Comparison of ENCODE assay signal across 8 cellular contexts in the genomic region with DNA sequence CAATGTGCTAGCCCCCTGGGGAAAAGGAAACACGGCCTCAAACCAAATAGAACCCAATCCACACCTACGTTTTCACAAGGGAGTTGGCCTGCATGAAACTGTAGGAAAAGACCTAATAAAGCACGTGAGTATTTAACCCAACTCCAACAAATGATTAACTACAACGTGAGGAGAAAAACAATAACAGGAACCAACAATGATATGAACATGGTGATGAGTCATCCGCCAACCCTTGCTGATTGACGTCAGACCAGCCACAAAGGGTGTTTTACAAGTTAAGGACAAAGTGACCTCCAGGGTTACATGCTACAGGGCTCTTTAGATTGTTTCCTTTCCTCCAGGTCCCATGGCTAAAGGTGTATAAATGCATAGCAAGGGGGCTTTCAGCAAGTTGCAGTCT.
DNase-seq lines count a peak whose midpoint lies in the region; ATAC-seq and TF ChIP-seq lines count a peak whose summit lies in the region.

No MANE protein-coding gene starts in this region.

- H4K8ac ChIP-seq in H9 (replicated peaks; ENCODE audit: insufficient read length, low read depth, low read length): no peak overlapping the region

- no peaks in the 10 kb centered on the region for H3K27me3 ChIP-seq in GM23248 (replicated peaks; ENCODE audit: insufficient read depth)
- H3K27me3 ChIP-seq in OCI-LY3 (ENCODE audit: low read depth, low read length): peaks cover 4% of the 10 kb centered on the region; the same call in 1 of the 2 replicates
- H3K27me3 ChIP-seq in brain microvascular endothelial cell (replicated peaks): no peaks in the 10 kb centered on the region
- H3K27me3 ChIP-seq in upper lobe of left lung: no peaks in the 10 kb centered on the region
- no peaks in the 10 kb centered on the region for H3K27me3 ChIP-seq in H9 (ENCODE audit: insufficient read depth, low read length)

- H4K20me1 ChIP-seq in GM23248 (ENCODE audit: insufficient read depth): no peaks in the 10 kb centered on the region
- no peaks in the 10 kb centered on the region for H4K20me1 ChIP-seq in OCI-LY3 (ENCODE audit: insufficient read depth, low read length)
- no peaks in the 10 kb centered on the region for H4K20me1 ChIP-seq in H9 (ENCODE audit: control insufficient read depth, insufficient read depth, insufficient read length)

- peak overlapping the region; percentile 44 for H3K27ac ChIP-seq in GM23248
- H3K27ac ChIP-seq in OCI-LY3 (ENCODE audit: low read length): no peak overlapping the region
- peak overlapping the region; percentile 92 for H3K27ac ChIP-seq in brain microvascular endothelial cell
- H3K27ac ChIP-seq in upper lobe of left lung: peak overlapping the region in 3 of 4 donors; percentile 33 to 79 (median 69)
- H3K27ac ChIP-seq in H9 (ENCODE audit: insufficient read length, low read depth, low read length): no peak overlapping the region

- H3T11ph ChIP-seq in H9 (ENCODE audit: low read length): no peak overlapping the region

- H3K4me3 ChIP-seq in GM23248: no peak overlapping the region
- H3K4me3 ChIP-seq in OCI-LY3 (ENCODE audit: low read length): no peak overlapping the region
- H3K4me3 ChIP-seq in brain microvascular endothelial cell (ENCODE audit: low read depth, low read length): no peak overlapping the region
- H3K4me3 ChIP-seq in upper lobe of left lung: no peak overlapping the region

- 49 to 50% methylated on average over 6 of the region's 6 CpGs for WGBS in GM23248 (ENCODE audit: low coverage in 1 of 2, low lambda C conversion rate in 2 of 2, missing lambda C conversion rate in 2 of 2), 2 experiments
- WGBS in upper lobe of left lung, 2 donors: 36 to 39% methylated on average over 6 of the region's 6 CpGs
- WGBS in H9 (ENCODE audit: extremely low coverage, insufficient read length, low lambda C conversion rate): no CpG with 5 or more reads among the region's 6 CpGs

- H3K9me3 ChIP-seq in GM23248 (ENCODE audit: low read depth) (no peaks in the 10 kb centered on the region), OCI-LY3 (ENCODE audit: insufficient read depth, low read length) (no peaks in the 10 kb centered on the region), upper lobe of left lung (peaks cover 0 to 5% (median 0%) of the 10 kb centered on the region in 4 donors), H9 (ENCODE audit: control insufficient read depth, low read depth, low read length) (no peaks in the 10 kb centered on the region)

- in situ Hi-C loops in GM23248 (cut with MboI): no loop called here
- in situ Hi-C loops in brain microvascular endothelial cell (cut with HindIII; ENCODE audit: low pct_ligation_motif_present, low sequenced_read_pairs): no loop called here

- H3K9me2 ChIP-seq in GM23248 (ENCODE audit: insufficient read depth): no peaks in the 10 kb centered on the region

- no peak overlapping the region for H3K14ac ChIP-seq in H9 (ENCODE audit: insufficient read depth, low read length)

- no peak overlapping the region for H3K18ac ChIP-seq in H9 (ENCODE audit: insufficient read length, low read depth, low read length)

- ATAC-seq in left lobe of liver: peak; percentile 55
- peak; percentile 41 to 63 for ATAC-seq in upper lobe of left lung (ENCODE audit: low FRiP score in 2 of 2)

- H3K79me2 ChIP-seq in GM23248 (ENCODE audit: insufficient read depth): no peaks in the 10 kb centered on the region
- H3K79me2 ChIP-seq in OCI-LY3 (ENCODE audit: low read length): no peaks in the 10 kb centered on the region
- no peaks in the 10 kb centered on the region for H3K79me2 ChIP-seq in H9 (ENCODE audit: insufficient read depth, low read length)

- H3K36me3 ChIP-seq in GM23248 (ENCODE audit: low read depth) (no peaks in the 10 kb centered on the region), OCI-LY3 (replicated peaks; ENCODE audit: low read depth, low read length) (no peaks in the 10 kb centered on the region), brain microvascular endothelial cell (replicated peaks) (no peaks in the 10 kb centered on the region), upper lobe of left lung (no peaks in the 10 kb centered on the region)

- H2BK120ac ChIP-seq in H9 (ENCODE audit: low read depth, low read length, poor library complexity, severe bottlenecking): no peak overlapping the region

- H3K23me2 ChIP-seq in H9 (ENCODE audit: insufficient read length, low read depth, low read length, poor library complexity, severe bottlenecking): no peaks in the 10 kb centered on the region

- H3K4me1 Mint-ChIP-seq in H9: peaks cover 8 to 13% of the 10 kb centered on the region in 2 experiments

- H3K4me1 ChIP-seq in GM23248 (ENCODE audit: insufficient read depth) (peaks cover 26% of the 10 kb centered on the region), OCI-LY3 (ENCODE audit: low read length) (peaks cover 10% of the 10 kb centered on the region), upper lobe of left lung (peaks cover 7 to 18% (median 9%) of the 10 kb centered on the region in 4 donors), H9 (ENCODE audit: insufficient read depth, low read length) (no peaks in the 10 kb centered on the region)

- no peaks in the 10 kb centered on the region for H3K79me1 ChIP-seq in H9 (ENCODE audit: insufficient read depth, low read depth, low read length, poor library complexity, severe bottlenecking)

- TF ChIP-seq POLR2A in upper lobe of left lung (IDR thresholded peaks at IDR 0.05): no peak

- no peak for TF ChIP-seq CTCF in OCI-LY3 (IDR thresholded peaks at IDR 0.05; ENCODE audit: low read depth, low read length)
- TF ChIP-seq CTCF in brain microvascular endothelial cell (IDR thresholded peaks at IDR 0.05; ENCODE audit: low read depth, low read length, missing control alignments): no peak
- TF ChIP-seq CTCF in upper lobe of left lung (IDR thresholded peaks at IDR 0.05): peak in 1 of 6 experiments; percentile 12
- no peak for TF ChIP-seq CTCF in H9 (conservative IDR thresholded peaks at IDR 0.05)

- no peak overlapping the region for H2BK12ac ChIP-seq in H9 (ENCODE audit: insufficient read length, low read depth, low read length)

- peaks cover 0 to 9% (median 0%) of the 10 kb centered on the region in 3 experiments; a peak in 3 of 7 replicates for H3K36me3 Mint-ChIP-seq in H9 (ENCODE audit: insufficient read depth in 1 of 3, low read depth in 3 of 3)

- H3K4me2 ChIP-seq in GM23248 (ENCODE audit: unreplicated experiment): peak overlapping the region; percentile 28
- peak overlapping the region; percentile 20 for H3K4me2 ChIP-seq in OCI-LY3 (ENCODE audit: low read length)
- no peak overlapping the region for H3K4me2 ChIP-seq in H9 (ENCODE audit: insufficient read depth, insufficient read length, low read length)

- H2BK15ac ChIP-seq in H9 (ENCODE audit: low read depth, low read length): no peak overlapping the region

- H3F3A ChIP-seq in GM23248 (ENCODE audit: insufficient read depth): peaks cover 14% of the 10 kb centered on the region

- peak in 3 of 4 donors; percentile 27 to 97 (median 95) for TF ChIP-seq EP300 in upper lobe of left lung (IDR thresholded peaks at IDR 0.05)

- H2BK20ac ChIP-seq in H9 (ENCODE audit: low read depth, low read length, poor library complexity, severe bottlenecking): no peak overlapping the region

- H3K4ac ChIP-seq in H9 (ENCODE audit: low read depth, low read length): no peak overlapping the region

- H2AK5ac ChIP-seq in H9 (ENCODE audit: insufficient read length, low read length): no peak overlapping the region

- DNase-seq in COLO668 (lab: John Stamatoyannopoulos, UW; ENCODE audit: unreplicated experiment) (peak; percentile 74), GM23248 (peak; percentile 76), brain microvascular endothelial cell (peak; percentile 96), left lobe of liver (ENCODE audit: low spot score) (no peak), upper lobe of left lung (peak in 1 of 2 donors; percentile 71), H9 (no peak), NCI-H774 (lab: John Stamatoyannopoulos, UW) (no peak)

- H3K23ac ChIP-seq in H9 (ENCODE audit: insufficient read length, low read depth, low read length): no peak overlapping the region

- H2BK5ac ChIP-seq in H9 (ENCODE audit: insufficient read length, low read length): no peak overlapping the region

- H3K56ac ChIP-seq in H9 (ENCODE audit: insufficient read length, low read depth, low read length): no peak overlapping the region

- peaks cover 2 to 6% of the 10 kb centered on the region in 2 experiments; a peak in 2 of 5 replicates for H3K9me3 Mint-ChIP-seq in H9

- peak overlapping the region in 1 of 3 experiments; percentile 19; a peak in 1 of 7 replicates for H3K27ac Mint-ChIP-seq in H9

- H4K5ac ChIP-seq in H9 (ENCODE audit: insufficient read length, low read depth, low read length): no peak overlapping the region

- H3K27me3 Mint-ChIP-seq in H9 (ENCODE audit: low read depth): peaks cover 3% of the 10 kb centered on the region

- H4K91ac ChIP-seq in H9 (ENCODE audit: insufficient read length, low read depth, low read length): no peak overlapping the region

- H2AFZ ChIP-seq in GM23248: peak overlapping the region; percentile 58
- H2AFZ ChIP-seq in OCI-LY3 (ENCODE audit: low read depth, low read length): 0 out of 2 replicates have a peak overlapping the region, but pooled peaks have one; percentile 22
- H2AFZ ChIP-seq in H9 (ENCODE audit: low read length): no peak overlapping the region

- H3K4me3 Mint-ChIP-seq in H9: no peak overlapping the region

- H3K9ac ChIP-seq in GM23248 (peak overlapping the region; percentile 41; the same call in 1 of the 2 replicates), OCI-LY3 (ENCODE audit: low read length) (no peak overlapping the region), H9 (ENCODE audit: extremely low read depth, insufficient read length, low read length) (no peak overlapping the region)

Comparison
In these comparisons a context has a peak if more than half of its experiments do, and no peak if none do; other contexts are left out.
1. DNase-seq: peak in COLO668 (single experiment), GM23248 (single experiment) and brain microvascular endothelial cell (single experiment); none in left lobe of liver (single experiment), H9 (single experiment) and NCI-H774 (single experiment).
2. H3K27ac ChIP-seq: peak in GM23248 (single experiment), brain microvascular endothelial cell (single experiment) and upper lobe of left lung (3 of 4); none in OCI-LY3 (single experiment) and H9 (single experiment).